Comparison of ENCODE assay signal across 2 cellular contexts in the genomic region with DNA sequence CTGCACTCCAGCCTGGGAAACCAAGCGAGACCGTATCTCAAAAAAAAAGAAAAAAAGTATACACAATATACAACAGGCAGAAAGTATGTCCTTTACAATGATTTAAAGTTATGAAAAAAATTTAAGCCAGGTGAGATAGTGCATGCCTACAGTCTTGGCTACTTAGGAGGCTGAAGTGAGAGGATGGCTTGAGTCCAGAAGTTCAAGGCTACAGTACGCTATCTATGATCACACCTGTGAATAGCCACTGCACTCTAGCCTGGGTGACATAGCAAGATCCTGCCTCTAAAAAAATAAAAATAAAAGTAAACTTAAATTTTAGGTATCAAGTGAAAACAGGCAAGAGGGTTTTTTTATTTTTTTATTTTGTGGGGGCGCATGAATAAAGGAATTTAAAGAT.
TF ChIP-seq lines count a peak whose summit lies in the region.

No MANE protein-coding gene starts in this region.

TF ChIP-seq in SK-N-SH, 30 proteins besides CTCF, POLR2A, EP300 and RAD21:
- TF ChIP-seq RCOR1 (IDR thresholded peaks at IDR 0.05; ENCODE audit: low read length), result no peak
- TF ChIP-seq YY1 (IDR thresholded peaks at IDR 0.05; ENCODE audit: low read depth), result no peak
- no peak for TF ChIP-seq GABPA (IDR thresholded peaks at IDR 0.05; ENCODE audit: low read depth)
- TF ChIP-seq NFIC (IDR thresholded peaks at IDR 0.05; ENCODE audit: borderline replicate concordance), result no peak
- TF ChIP-seq GATA2 (CRISPR knock-in tag; IDR thresholded peaks at IDR 0.05), result no peak
- TF ChIP-seq MEF2A (IDR thresholded peaks at IDR 0.05; ENCODE audit: borderline replicate concordance, low read depth), result no peak
- no peak for TF ChIP-seq CHD2 (IDR thresholded peaks at IDR 0.05; ENCODE audit: low read length, partially characterized antibody)
- TF ChIP-seq FOXJ3 (CRISPR knock-in tag; IDR thresholded peaks at IDR 0.05), result no peak
- no peak for TF ChIP-seq SMC3 (IDR thresholded peaks at IDR 0.05; ENCODE audit: low read depth, low read length)
- TF ChIP-seq FOSL2 (IDR thresholded peaks at IDR 0.05; ENCODE audit: borderline replicate concordance, low read depth), result no peak
- TF ChIP-seq, protein P1, sequence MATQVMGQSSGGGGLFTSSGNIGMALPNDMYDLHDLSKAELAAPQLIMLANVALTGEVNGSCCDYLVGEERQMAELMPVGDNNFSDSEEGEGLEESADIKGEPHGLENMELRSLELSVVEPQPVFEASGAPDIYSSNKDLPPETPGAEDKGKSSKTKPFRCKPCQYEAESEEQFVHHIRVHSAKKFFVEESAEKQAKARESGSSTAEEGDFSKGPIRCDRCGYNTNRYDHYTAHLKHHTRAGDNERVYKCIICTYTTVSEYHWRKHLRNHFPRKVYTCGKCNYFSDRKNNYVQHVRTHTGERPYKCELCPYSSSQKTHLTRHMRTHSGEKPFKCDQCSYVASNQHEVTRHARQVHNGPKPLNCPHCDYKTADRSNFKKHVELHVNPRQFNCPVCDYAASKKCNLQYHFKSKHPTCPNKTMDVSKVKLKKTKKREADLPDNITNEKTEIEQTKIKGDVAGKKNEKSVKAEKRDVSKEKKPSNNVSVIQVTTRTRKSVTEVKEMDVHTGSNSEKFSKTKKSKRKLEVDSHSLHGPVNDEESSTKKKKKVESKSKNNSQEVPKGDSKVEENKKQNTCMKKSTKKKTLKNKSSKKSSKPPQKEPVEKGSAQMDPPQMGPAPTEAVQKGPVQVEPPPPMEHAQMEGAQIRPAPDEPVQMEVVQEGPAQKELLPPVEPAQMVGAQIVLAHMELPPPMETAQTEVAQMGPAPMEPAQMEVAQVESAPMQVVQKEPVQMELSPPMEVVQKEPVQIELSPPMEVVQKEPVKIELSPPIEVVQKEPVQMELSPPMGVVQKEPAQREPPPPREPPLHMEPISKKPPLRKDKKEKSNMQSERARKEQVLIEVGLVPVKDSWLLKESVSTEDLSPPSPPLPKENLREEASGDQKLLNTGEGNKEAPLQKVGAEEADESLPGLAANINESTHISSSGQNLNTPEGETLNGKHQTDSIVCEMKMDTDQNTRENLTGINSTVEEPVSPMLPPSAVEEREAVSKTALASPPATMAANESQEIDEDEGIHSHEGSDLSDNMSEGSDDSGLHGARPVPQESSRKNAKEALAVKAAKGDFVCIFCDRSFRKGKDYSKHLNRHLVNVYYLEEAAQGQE (IDR thresholded peaks at IDR 0.05; ENCODE audit: low read depth, low read length), result no peak
- no peak for TF ChIP-seq EZH2phosphoT487 (IDR thresholded peaks at IDR 0.05; ENCODE audit: borderline replicate concordance, low read depth)
- TF ChIP-seq, protein P2, sequence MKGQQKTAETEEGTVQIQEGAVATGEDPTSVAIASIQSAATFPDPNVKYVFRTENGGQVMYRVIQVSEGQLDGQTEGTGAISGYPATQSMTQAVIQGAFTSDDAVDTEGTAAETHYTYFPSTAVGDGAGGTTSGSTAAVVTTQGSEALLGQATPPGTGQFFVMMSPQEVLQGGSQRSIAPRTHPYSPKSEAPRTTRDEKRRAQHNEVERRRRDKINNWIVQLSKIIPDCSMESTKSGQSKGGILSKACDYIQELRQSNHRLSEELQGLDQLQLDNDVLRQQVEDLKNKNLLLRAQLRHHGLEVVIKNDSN (IDR thresholded peaks at IDR 0.05; ENCODE audit: borderline replicate concordance, low read depth), result no peak
- TF ChIP-seq, protein P3, sequence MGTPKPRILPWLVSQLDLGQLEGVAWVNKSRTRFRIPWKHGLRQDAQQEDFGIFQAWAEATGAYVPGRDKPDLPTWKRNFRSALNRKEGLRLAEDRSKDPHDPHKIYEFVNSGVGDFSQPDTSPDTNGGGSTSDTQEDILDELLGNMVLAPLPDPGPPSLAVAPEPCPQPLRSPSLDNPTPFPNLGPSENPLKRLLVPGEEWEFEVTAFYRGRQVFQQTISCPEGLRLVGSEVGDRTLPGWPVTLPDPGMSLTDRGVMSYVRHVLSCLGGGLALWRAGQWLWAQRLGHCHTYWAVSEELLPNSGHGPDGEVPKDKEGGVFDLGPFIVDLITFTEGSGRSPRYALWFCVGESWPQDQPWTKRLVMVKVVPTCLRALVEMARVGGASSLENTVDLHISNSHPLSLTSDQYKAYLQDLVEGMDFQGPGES (IDR thresholded peaks at IDR 0.05; ENCODE audit: low read depth, low read length), result no peak
- TF ChIP-seq RXRA (IDR thresholded peaks at IDR 0.05; ENCODE audit: borderline replicate concordance, low read depth), result no peak
- TF ChIP-seq, protein P4, sequence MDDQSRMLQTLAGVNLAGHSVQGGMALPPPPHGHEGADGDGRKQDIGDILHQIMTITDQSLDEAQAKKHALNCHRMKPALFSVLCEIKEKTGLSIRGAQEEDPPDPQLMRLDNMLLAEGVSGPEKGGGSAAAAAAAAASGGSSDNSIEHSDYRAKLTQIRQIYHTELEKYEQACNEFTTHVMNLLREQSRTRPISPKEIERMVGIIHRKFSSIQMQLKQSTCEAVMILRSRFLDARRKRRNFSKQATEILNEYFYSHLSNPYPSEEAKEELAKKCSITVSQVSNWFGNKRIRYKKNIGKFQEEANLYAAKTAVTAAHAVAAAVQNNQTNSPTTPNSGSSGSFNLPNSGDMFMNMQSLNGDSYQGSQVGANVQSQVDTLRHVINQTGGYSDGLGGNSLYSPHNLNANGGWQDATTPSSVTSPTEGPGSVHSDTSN (IDR thresholded peaks at IDR 0.05), result no peak
- no peak for TF ChIP-seq NRF1 (IDR thresholded peaks at IDR 0.05; ENCODE audit: low read depth, low read length)
- TF ChIP-seq, protein P5, sequence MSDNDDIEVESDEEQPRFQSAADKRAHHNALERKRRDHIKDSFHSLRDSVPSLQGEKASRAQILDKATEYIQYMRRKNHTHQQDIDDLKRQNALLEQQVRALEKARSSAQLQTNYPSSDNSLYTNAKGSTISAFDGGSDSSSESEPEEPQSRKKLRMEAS (IDR thresholded peaks at IDR 0.05; ENCODE audit: low read depth), result no peak
- no peak for TF ChIP-seq RFX5 (IDR thresholded peaks at IDR 0.05; ENCODE audit: low read length)

TF ChIP-seq in SK-N-SH treated with all-trans-retinoic acid at 6 μM for 48 hours, 23 proteins besides CTCF, POLR2A, EP300 and RAD21:
- TF ChIP-seq ZFP3 (CRISPR knock-in tag; IDR thresholded peaks at IDR 0.05), result no peak
- TF ChIP-seq ISL1 (CRISPR knock-in tag; IDR thresholded peaks at IDR 0.05), result no peak
- TF ChIP-seq ZC3H10 (CRISPR knock-in tag; IDR thresholded peaks at IDR 0.05), result no peak
- TF ChIP-seq PPARA (CRISPR knock-in tag; IDR thresholded peaks at IDR 0.05; ENCODE audit: borderline replicate concordance), result no peak
- TF ChIP-seq, protein P6, sequence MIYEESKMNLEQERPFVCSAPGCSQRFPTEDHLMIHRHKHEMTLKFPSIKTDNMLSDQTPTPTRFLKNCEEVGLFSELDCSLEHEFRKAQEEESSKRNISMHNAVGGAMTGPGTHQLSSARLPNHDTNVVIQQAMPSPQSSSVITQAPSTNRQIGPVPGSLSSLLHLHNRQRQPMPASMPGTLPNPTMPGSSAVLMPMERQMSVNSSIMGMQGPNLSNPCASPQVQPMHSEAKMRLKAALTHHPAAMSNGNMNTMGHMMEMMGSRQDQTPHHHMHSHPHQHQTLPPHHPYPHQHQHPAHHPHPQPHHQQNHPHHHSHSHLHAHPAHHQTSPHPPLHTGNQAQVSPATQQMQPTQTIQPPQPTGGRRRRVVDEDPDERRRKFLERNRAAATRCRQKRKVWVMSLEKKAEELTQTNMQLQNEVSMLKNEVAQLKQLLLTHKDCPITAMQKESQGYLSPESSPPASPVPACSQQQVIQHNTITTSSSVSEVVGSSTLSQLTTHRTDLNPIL (CRISPR knock-in tag; IDR thresholded peaks at IDR 0.05; ENCODE audit: low read depth), result no peak
- TF ChIP-seq, protein P7, sequence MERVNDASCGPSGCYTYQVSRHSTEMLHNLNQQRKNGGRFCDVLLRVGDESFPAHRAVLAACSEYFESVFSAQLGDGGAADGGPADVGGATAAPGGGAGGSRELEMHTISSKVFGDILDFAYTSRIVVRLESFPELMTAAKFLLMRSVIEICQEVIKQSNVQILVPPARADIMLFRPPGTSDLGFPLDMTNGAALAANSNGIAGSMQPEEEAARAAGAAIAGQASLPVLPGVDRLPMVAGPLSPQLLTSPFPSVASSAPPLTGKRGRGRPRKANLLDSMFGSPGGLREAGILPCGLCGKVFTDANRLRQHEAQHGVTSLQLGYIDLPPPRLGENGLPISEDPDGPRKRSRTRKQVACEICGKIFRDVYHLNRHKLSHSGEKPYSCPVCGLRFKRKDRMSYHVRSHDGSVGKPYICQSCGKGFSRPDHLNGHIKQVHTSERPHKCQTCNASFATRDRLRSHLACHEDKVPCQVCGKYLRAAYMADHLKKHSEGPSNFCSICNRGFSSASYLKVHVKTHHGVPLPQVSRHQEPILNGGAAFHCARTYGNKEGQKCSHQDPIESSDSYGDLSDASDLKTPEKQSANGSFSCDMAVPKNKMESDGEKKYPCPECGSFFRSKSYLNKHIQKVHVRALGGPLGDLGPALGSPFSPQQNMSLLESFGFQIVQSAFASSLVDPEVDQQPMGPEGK (CRISPR knock-in tag; IDR thresholded peaks at IDR 0.05; ENCODE audit: borderline replicate concordance), result no peak
- TF ChIP-seq TCF4 (CRISPR knock-in tag; IDR thresholded peaks at IDR 0.05; ENCODE audit: borderline replicate concordance), result no peak
- TF ChIP-seq ESRRG (CRISPR knock-in tag; IDR thresholded peaks at IDR 0.05), result no peak
- no peak for TF ChIP-seq ZNF70 (CRISPR knock-in tag; IDR thresholded peaks at IDR 0.05)
- no peak for TF ChIP-seq CSDC2 (CRISPR knock-in tag; IDR thresholded peaks at IDR 0.05)
- TF ChIP-seq ARNTL (CRISPR knock-in tag; IDR thresholded peaks at IDR 0.05; ENCODE audit: borderline replicate concordance, low read depth), result no peak
- TF ChIP-seq SNAI2 (CRISPR knock-in tag; IDR thresholded peaks at IDR 0.05), result no peak
- TF ChIP-seq ZNF8 (CRISPR knock-in tag; IDR thresholded peaks at IDR 0.05), result no peak
